In genomic region chr5:38259062-38259857, GRCh38 we compare ENCODE assay signal across 9 cellular contexts. TPM values are rescaled to one million over a fixed set of nuclear protein-coding genes. Genes with fewer than 3 reads are reported as not detected.
A peak's percentile ranks its signal among the peaks of the same experiment; 100 is the strongest.
DNase-seq lines count a peak whose midpoint lies in the region; ATAC-seq lines count a peak whose summit lies in the region.
"Had no signal": no experiment of that assay in that cellular context is flagged by ENCODE, and none has a peak within 500 bp of the region (broad histone marks: within the 10 kb centered on the region; RNA-seq: fewer than 3 reads in every experiment).

No MANE protein-coding gene starts in this region.

- ATAC-seq in T-helper 17 cell (no peak), right cardiac atrium (peak in 1 of 2 donors; percentile 34), HG02884 (IDR thresholded peaks at IDR 0.05; ENCODE audit: unreplicated experiment) (no peak)

- peaks cover 90% of the 10 kb centered on the region for H3K27me3 Mint-ChIP-seq in T-helper 17 cell

- H3K27ac Mint-ChIP-seq in T-helper 17 cell: no peak overlapping the region

- H3K9me3 ChIP-seq in T-helper 17 cell (ENCODE audit: control insufficient read depth, low read length, poor library complexity, severe bottlenecking) (no peaks in the 10 kb centered on the region), right cardiac atrium (ENCODE audit: control insufficient read depth, low read length) (no peaks in the 10 kb centered on the region)

- no peaks in the 10 kb centered on the region for H3K36me3 ChIP-seq in H7 (replicated peaks; ENCODE audit: control insufficient read depth, insufficient read depth, low read length)
- no peaks in the 10 kb centered on the region for H3K36me3 ChIP-seq in rectal smooth muscle tissue (ENCODE audit: control insufficient read depth, insufficient read depth, low read length)

- intact Hi-C loops in right cardiac atrium (cut with DNase I): no loop called here

- H3K4me3 Mint-ChIP-seq in T-helper 17 cell: peak overlapping the region; percentile 39

- H3K4me1 ChIP-seq in right cardiac atrium (ENCODE audit: control insufficient read depth, insufficient read depth, low read length) (no peaks in the 10 kb centered on the region), rectal smooth muscle tissue (ENCODE audit: control insufficient read depth, insufficient read depth, low read length) (no peaks in the 10 kb centered on the region)

- H3K4me1 Mint-ChIP-seq in T-helper 17 cell: peaks cover 6% of the 10 kb centered on the region

- 18% methylated on average over 14 of the region's 14 CpGs for WGBS in right cardiac atrium

- peak overlapping the region; percentile 61 for H3K4me3 ChIP-seq in H7 (ENCODE audit: insufficient read depth, low read depth, low read length)
- H3K4me3 ChIP-seq in right cardiac atrium (ENCODE audit: low read length): peak overlapping the region; percentile 87
- H3K4me3 ChIP-seq in rectal smooth muscle tissue (ENCODE audit: low read length): peak overlapping the region; percentile 50

- peaks cover 4% of the 10 kb centered on the region for H3K36me3 Mint-ChIP-seq in T-helper 17 cell (ENCODE audit: low read depth)

- H3K9ac ChIP-seq in rectal smooth muscle tissue (ENCODE audit: low read length): no peak overlapping the region

- H3K27ac ChIP-seq in right cardiac atrium (ENCODE audit: low read length) (no peak overlapping the region), rectal smooth muscle tissue (ENCODE audit: low read depth, low read length) (no peak overlapping the region)

- H3K27me3 ChIP-seq in H7 (ENCODE audit: control insufficient read depth, insufficient read depth, low read length) (peaks cover 72% of the 10 kb centered on the region), right cardiac atrium (ENCODE audit: control insufficient read depth, insufficient read depth) (no peaks in the 10 kb centered on the region), rectal smooth muscle tissue (ENCODE audit: control insufficient read depth, insufficient read depth, low read length) (peaks cover 4% of the 10 kb centered on the region)

- DNase-seq in H7 (no peak), T-helper 17 cell (no peak), right cardiac atrium (no peak), DMS79 treated with DMSO at 0.1 percent for 48 hours (lab: John Stamatoyannopoulos, UW) (no peak), NCI-H2196 (lab: John Stamatoyannopoulos, UW; ENCODE audit: unreplicated experiment) (no peak), DMS53 treated with DMSO at 0.1 percent for 48 hours (lab: John Stamatoyannopoulos, UW; ENCODE audit: unreplicated experiment) (no peak)

RNA-seq across cellular contexts. Expression of gene EGFLAM, which starts 0.9 kb away (rescaled TPM):
- 1.3 and 1.7 TPM in 2 replicates for total RNA-seq in H7 (2014; rRNA removed; shearing (Covaris generic))
- total RNA-seq in T-helper 17 cell (not detected), right cardiac atrium (1 to 10 TPM; 2.4 to 4.5 (median 3.0) TPM)
- polyA plus RNA-seq in right cardiac atrium: 3.9 TPM
- total RNA-seq: M059J had no signal
